Comparison of ENCODE assay signal across 12 cellular contexts in the genomic region with DNA sequence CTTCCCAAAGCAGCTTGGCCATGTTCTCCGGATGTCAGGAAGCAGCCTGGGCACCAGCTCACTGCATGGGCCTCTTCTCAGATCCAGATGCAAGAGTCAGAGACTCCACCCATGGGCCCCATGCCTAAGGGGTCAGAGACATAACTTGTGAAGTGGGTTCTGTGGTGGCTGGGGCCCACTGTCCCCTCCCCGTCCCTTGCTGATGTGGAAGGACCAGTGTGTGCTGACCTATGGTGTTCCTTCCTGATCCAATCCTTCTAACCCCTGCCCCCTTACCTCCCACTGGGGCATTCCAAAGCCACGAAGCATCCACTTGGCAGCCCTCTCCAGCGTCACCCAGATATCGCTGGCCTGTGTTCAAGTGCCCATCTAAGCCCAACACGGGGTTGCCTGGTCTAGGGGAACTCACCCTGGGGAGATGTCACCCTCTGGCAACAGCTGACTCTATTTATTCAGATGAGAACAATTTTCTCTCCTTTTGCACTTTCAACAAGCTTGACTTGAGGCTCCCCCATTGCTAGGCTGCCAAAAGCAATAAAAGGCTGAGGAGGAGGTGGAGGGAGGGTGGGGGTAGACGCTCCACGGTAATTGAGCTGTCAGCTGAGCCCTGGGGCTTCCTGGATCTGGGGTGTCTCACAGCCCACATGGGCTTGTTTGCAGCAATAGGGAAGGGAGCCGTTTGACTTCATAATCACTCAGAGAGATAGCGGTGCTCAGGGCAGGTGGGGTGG.
DNase-seq lines count a peak whose midpoint lies in the region; ATAC-seq and TF ChIP-seq lines count a peak whose summit lies in the region.
"Had no signal": no experiment of that assay in that cellular context is flagged by ENCODE, and none has a peak within 500 bp of the region (broad histone marks: within the 10 kb centered on the region; RNA-seq: fewer than 3 reads in every experiment).

No MANE protein-coding gene starts in this region.

- intact Hi-C loops in A673 (cut with micrococcal nuclease; ENCODE audit: unreplicated experiment) (no loop called here), ovary (cut with DNase I) (loop anchor here in 1 of 4 donors (10.0 kb wide), 2 partner anchors 82 to 152 kb away; no protein-coding TSS in a partner anchor)

- TF ChIP-seq EP300 in ovary (IDR thresholded peaks at IDR 0.05) = no peak

- no peak overlapping the region for H3K27ac ChIP-seq in A673 (ENCODE audit: low read depth, low read length, poor library complexity, severe bottlenecking)
- peak overlapping the region in 1 of 2 donors; percentile 38 for H3K27ac ChIP-seq in ovary
- no peak overlapping the region for H3K27ac ChIP-seq in substantia nigra (ENCODE audit: low read depth, low read length, poor library complexity, severe bottlenecking)

- no peak for TF ChIP-seq POLR2A in ovary (IDR thresholded peaks at IDR 0.05)

- peaks cover 6% of the 10 kb centered on the region for H3K4me1 ChIP-seq in A673 (ENCODE audit: insufficient read depth, low read length, poor library complexity, severe bottlenecking)
- H3K4me1 ChIP-seq in ovary (ENCODE audit: insufficient read depth) = peaks cover 24% of the 10 kb centered on the region

- H3K27me3 ChIP-seq in A673 (replicated peaks; ENCODE audit: insufficient read depth, low read depth, low read length, poor library complexity) (no peaks in the 10 kb centered on the region), ovary (no peaks in the 10 kb centered on the region)

- WGBS in ovary, 3 donors = 15 to 31% (median 28%) methylated on average over 10 of the region's 10 CpGs

- no peak overlapping the region for H3K4me3 ChIP-seq in A673 (ENCODE audit: low read depth, low read length, poor library complexity, severe bottlenecking)
- no peak overlapping the region for H3K4me3 ChIP-seq in ovary

- TF ChIP-seq CTCF in A673 (conservative IDR thresholded peaks at IDR 0.05; ENCODE audit: low read depth, low read length) (no peak), ovary (IDR thresholded peaks at IDR 0.05) (no peak)

- no TSS peak for BruUV-seq in A673 (replicated peaks; lab: Mats Ljungman, UMichigan)

- CTCF ChIA-PET in A673 (lab: Charles Lee) = no interaction called here

- peak; percentile 30 for DNase-seq in A673 (ENCODE audit: low spot score)
- DNase-seq in NCI-H69 (lab: John Stamatoyannopoulos, UW) = peak; percentile 81
- peak; percentile 71 for DNase-seq in fibroblast of the conjunctiva (ENCODE audit: low read depth)
- peak in 4 of 5 donors; percentile 42 to 69 (median 58) for DNase-seq in ovary
- no peak for DNase-seq in NCI-H82 treated with DMSO at 0.1 percent for 48 hours (lab: John Stamatoyannopoulos, UW; ENCODE audit: unreplicated experiment)
- no peak for DNase-seq in substantia nigra (lab: John Stamatoyannopoulos, UW)
- DNase-seq: islet precursor cell; natural killer cell; NCI-H345; stimulated activated CD4-positive, alpha-beta T cell treated with anti-CD3 and anti-CD28 coated beads, Interleukin-2, amount 100 ng/mL, for 48 hours had no signal

- POLR2A ChIA-PET in A673 (lab: Charles Lee; ENCODE audit: low non-redundant PET) = no interaction called here

- H3K9me3 ChIP-seq in A673 (ENCODE audit: low read depth, low read length, poor library complexity, severe bottlenecking) (no peaks in the 10 kb centered on the region), ovary (no peaks in the 10 kb centered on the region)

- ATAC-seq in GM21717 (IDR thresholded peaks at IDR 0.05; ENCODE audit: unreplicated experiment) = no peak
- no peak for ATAC-seq in GM21360 (IDR thresholded peaks at IDR 0.05; ENCODE audit: unreplicated experiment)
- ATAC-seq: natural killer cell had no signal

- no peaks in the 10 kb centered on the region for H3K36me3 ChIP-seq in A673 (ENCODE audit: insufficient read depth, low read length, poor library complexity, severe bottlenecking)
- no peaks in the 10 kb centered on the region for H3K36me3 ChIP-seq in ovary

Comparison
In these comparisons a context has a peak if more than half of its experiments do, and no peak if none do; other contexts are left out.
1. DNase-seq: peak in A673 (single experiment), NCI-H69 (single experiment), fibroblast of the conjunctiva (single experiment) and ovary (4 of 5); none in NCI-H82 treated with DMSO at 0.1 percent for 48 hours (single experiment) and substantia nigra (0 of 49).